Comparison of ENCODE assay signal across 8 cellular contexts in the genomic region with DNA sequence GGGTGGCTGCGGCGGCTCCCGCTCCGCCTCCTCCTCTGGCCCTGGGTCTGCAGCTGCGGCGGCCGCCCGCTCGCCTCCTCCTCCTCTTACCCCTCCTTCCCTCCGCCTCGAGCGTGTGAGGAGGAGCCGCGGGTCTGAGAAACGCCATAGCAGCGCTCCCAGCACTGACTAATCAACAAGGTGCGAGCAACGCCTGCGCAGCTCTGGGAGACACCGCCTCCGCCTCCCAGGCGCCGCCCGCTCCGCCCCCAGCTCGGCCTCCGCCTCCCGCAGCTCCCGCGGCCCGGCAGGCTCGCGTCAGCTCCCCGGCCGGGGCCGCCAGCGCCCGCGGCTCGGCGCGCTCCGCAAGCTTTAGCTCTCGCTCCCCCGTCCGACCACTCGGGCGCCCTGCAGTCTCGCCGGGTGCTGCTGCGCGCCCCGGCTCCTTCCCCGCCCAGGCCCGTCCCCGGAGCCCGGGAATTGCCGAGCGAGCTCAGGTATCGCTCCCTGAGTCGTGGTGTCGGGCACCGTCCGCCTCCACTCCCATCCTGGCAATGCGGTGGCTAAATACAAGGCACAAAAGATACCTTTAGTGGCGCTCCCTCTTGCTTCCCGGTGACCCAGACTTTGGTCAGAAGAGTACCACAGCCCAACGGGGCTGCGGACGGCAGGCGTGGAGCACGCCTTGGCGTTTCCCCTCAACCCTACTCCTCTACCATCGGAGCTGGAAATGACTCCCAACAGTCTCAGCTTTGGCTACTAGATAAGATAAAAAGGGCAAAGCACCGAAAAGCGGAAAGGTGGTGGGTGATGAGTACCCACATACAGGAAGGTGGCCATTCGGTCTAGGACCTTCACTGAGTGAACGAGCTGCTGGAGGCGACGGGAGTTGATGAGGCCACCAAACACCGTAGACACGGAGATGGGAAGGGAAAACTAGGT. TPM values are rescaled to one million over a fixed set of nuclear protein-coding genes. Genes with fewer than 3 reads are reported as not detected.
DNase-seq lines count a peak whose midpoint lies in the region; ATAC-seq and TF ChIP-seq lines count a peak whose summit lies in the region.

A gene (minus strand): TSS at position 170 of the 921 bp plus-strand sequence. CDS start 454 bp downstream, outside the sequence.

- CTCF ChIA-PET in CD4-positive, alpha-beta T cell (lab: Charles Lee) = interaction anchor here (0.7 kb wide), 1 partner anchor 266 kb away, joined by 3 read pairs; no protein-coding TSS in a partner anchor
- CTCF ChIA-PET in activated CD8-positive, alpha-beta T cell treated with anti-CD3 and anti-CD28 coated beads, Interleukin-2, amount 10 ng/mL, durations not matched to agents 7 days and 5 days (lab: Charles Lee) = interaction anchor here (0.7 to 4.3 kb wide), 14 partner anchors 10 to 340 kb away, joined by 3 to 23 read pairs (median 3); no protein-coding TSS in a partner anchor

- ATAC-seq in CD4-positive, alpha-beta T cell (ENCODE audit: poor library complexity) = peak; percentile 91
- ATAC-seq in GM19452 (IDR thresholded peaks at IDR 0.05; ENCODE audit: unreplicated experiment) (peak; percentile 96), HG03575 (IDR thresholded peaks at IDR 0.05; ENCODE audit: extremely low read depth, insufficient number of reproducible peaks, low FRiP score, unreplicated experiment) (peak; percentile 88), lung (ENCODE audit: insufficient read depth, low FRiP score) (peak; percentile 97)
- ATAC-seq in activated CD8-positive, alpha-beta T cell treated with anti-CD3 and anti-CD28 coated beads, Interleukin-2, amount 10 ng/mL, durations not matched to agents 7 days and 5 days = peak; percentile 99

- no peak within 1 kb of the TSS for H3K27ac ChIP-seq in CD4-positive, alpha-beta T cell (ENCODE audit: low read depth, low read length)
- peak within 1 kb of the TSS; percentile 67 for H3K27ac ChIP-seq in ectodermal cell (ENCODE audit: insufficient read depth, low read depth, low read length, poor library complexity, severe bottlenecking)
- H3K27ac ChIP-seq in lung (ENCODE audit: low read depth in 1 of 2, low read length in 1 of 2) = peak within 1 kb of the TSS; percentile 74 to 75

- H3K4me3 ChIP-seq in ectodermal cell (ENCODE audit: insufficient read depth, low read depth, low read length) (peak within 1 kb of the TSS; percentile 79), lung (peak within 1 kb of the TSS; percentile 59)

- no peak within 1 kb of the TSS for H3K27ac Mint-ChIP-seq in CD4-positive, alpha-beta T cell
- H3K27ac Mint-ChIP-seq in activated CD8-positive, alpha-beta T cell treated with anti-CD3 and anti-CD28 coated beads, Interleukin-2, amount 10 ng/mL, durations not matched to agents 7 days and 5 days = no peak within 1 kb of the TSS

- no peaks in the 10 kb centered on the region for H3K9me3 ChIP-seq in CD4-positive, alpha-beta T cell (ENCODE audit: control insufficient read depth, low read length)
- H3K9me3 ChIP-seq in ectodermal cell (ENCODE audit: control insufficient read depth, low read length) (no peaks in the 10 kb centered on the region), lung (ENCODE audit: control insufficient read depth in 2 of 2, insufficient read depth in 1 of 2, low read length in 1 of 2) (no peaks in the 10 kb centered on the region)

- intact Hi-C loops in CD4-positive, alpha-beta T cell (cut with DNase I, micrococcal nuclease) = loop anchor here (2.0 to 10.0 kb wide), 3 partner anchors 60 to 316 kb away; no protein-coding TSS in a partner anchor

- no peak for TF ChIP-seq CTCF in CD4-positive, alpha-beta T cell (IDR thresholded peaks at IDR 0.05)
- TF ChIP-seq CTCF in lung (IDR thresholded peaks at IDR 0.05; ENCODE audit: control extremely low read depth, extremely low read depth) = no peak

- peaks cover 26% of the 10 kb centered on the region for H3K4me1 Mint-ChIP-seq in CD4-positive, alpha-beta T cell (ENCODE audit: low read depth)
- peaks cover 11% of the 10 kb centered on the region for H3K4me1 Mint-ChIP-seq in activated CD8-positive, alpha-beta T cell treated with anti-CD3 and anti-CD28 coated beads, Interleukin-2, amount 10 ng/mL, durations not matched to agents 7 days and 5 days (ENCODE audit: low read depth)

- H3K4me3 Mint-ChIP-seq in CD4-positive, alpha-beta T cell = peak within 1 kb of the TSS; percentile 88
- H3K4me3 Mint-ChIP-seq in activated CD8-positive, alpha-beta T cell treated with anti-CD3 and anti-CD28 coated beads, Interleukin-2, amount 10 ng/mL, durations not matched to agents 7 days and 5 days = peak within 1 kb of the TSS; percentile 72

- POLR2A ChIA-PET in CD4-positive, alpha-beta T cell (lab: Charles Lee) = interaction anchor here (0.5 to 1.5 kb wide), 5 partner anchors 21 to 451 kb away, joined by 3 to 7 read pairs (median 3); no protein-coding TSS in a partner anchor
- POLR2A ChIA-PET in activated CD8-positive, alpha-beta T cell treated with anti-CD3 and anti-CD28 coated beads, Interleukin-2, amount 10 ng/mL, durations not matched to agents 7 days and 5 days (lab: Charles Lee) = no interaction called here

- H3K27me3 ChIP-seq in CD4-positive, alpha-beta T cell (ENCODE audit: control insufficient read depth, insufficient read depth, low read length) = peaks cover 42% of the 10 kb centered on the region
- peaks cover 20% of the 10 kb centered on the region for H3K27me3 ChIP-seq in ectodermal cell (ENCODE audit: control insufficient read depth, insufficient read depth, low read length, poor library complexity, severe bottlenecking)
- no peaks in the 10 kb centered on the region for H3K27me3 ChIP-seq in lung (ENCODE audit: control insufficient read depth, insufficient read depth)

- H3K27me3 Mint-ChIP-seq in CD4-positive, alpha-beta T cell = peaks cover 37% of the 10 kb centered on the region
- peaks cover 57% of the 10 kb centered on the region for H3K27me3 Mint-ChIP-seq in activated CD8-positive, alpha-beta T cell treated with anti-CD3 and anti-CD28 coated beads, Interleukin-2, amount 10 ng/mL, durations not matched to agents 7 days and 5 days (ENCODE audit: low read depth)

- 0% methylated on average over 82 of the region's 82 CpGs for WGBS in ectodermal cell, 2 experiments
- 1% methylated on average over 46 to 82 of the region's 82 CpGs for WGBS in lung, 2 donors

- no peaks in the 10 kb centered on the region for H3K36me3 ChIP-seq in ectodermal cell (ENCODE audit: control insufficient read depth, insufficient read depth, low read length)
- H3K36me3 ChIP-seq in lung (ENCODE audit: control insufficient read depth in 2 of 2, insufficient read depth in 2 of 2, low read length in 2 of 2) = no peaks in the 10 kb centered on the region

- no peaks in the 10 kb centered on the region for H3K36me3 Mint-ChIP-seq in CD4-positive, alpha-beta T cell (ENCODE audit: low read depth)
- H3K36me3 Mint-ChIP-seq in activated CD8-positive, alpha-beta T cell treated with anti-CD3 and anti-CD28 coated beads, Interleukin-2, amount 10 ng/mL, durations not matched to agents 7 days and 5 days (ENCODE audit: low read depth) = no peaks in the 10 kb centered on the region

- H3K9me3 Mint-ChIP-seq in CD4-positive, alpha-beta T cell = no peaks in the 10 kb centered on the region
- H3K9me3 Mint-ChIP-seq in activated CD8-positive, alpha-beta T cell treated with anti-CD3 and anti-CD28 coated beads, Interleukin-2, amount 10 ng/mL, durations not matched to agents 7 days and 5 days (ENCODE audit: insufficient read depth) = no peaks in the 10 kb centered on the region

- H3K4me1 ChIP-seq in ectodermal cell (ENCODE audit: control insufficient read depth, insufficient read depth, low read length) = peaks cover 5% of the 10 kb centered on the region
- peaks cover 0 to 2% of the 10 kb centered on the region in 2 donors for H3K4me1 ChIP-seq in lung (ENCODE audit: control insufficient read depth in 2 of 2, insufficient read depth in 2 of 2, low read length in 2 of 2)

- DNase-seq in CD4-positive, alpha-beta T cell = peak; percentile 60 to 85 (median 72)
- peak; percentile 98 for DNase-seq in NCI-H82 (lab: John Stamatoyannopoulos, UW)
- peak; percentile 88 for DNase-seq in activated CD8-positive, alpha-beta T cell treated with anti-CD3 and anti-CD28 coated beads, Interleukin-2, amount 10 ng/mL, durations not matched to agents 7 days and 5 days
- DNase-seq in lung (ENCODE audit: low spot score) = peak; percentile 92
- peak; percentile 55 to 74 (median 61) for DNase-seq in stimulated activated CD4-positive, alpha-beta T cell treated with anti-CD3 and anti-CD28 coated beads, TNF-alpha, amount 100 ng/mL, for 4 hours (ENCODE audit: low read depth in 3 of 3)

RNA-seq across cellular contexts. Expression of the gene that starts here (rescaled TPM):
- under 1 TPM; 0.14 to 0.34 TPM for total RNA-seq in CD4-positive, alpha-beta T cell
- not detected for total RNA-seq in activated CD8-positive, alpha-beta T cell treated with anti-CD3 and anti-CD28 coated beads, Interleukin-2, amount 10 ng/mL, durations not matched to agents 7 days and 5 days
- polyA plus RNA-seq in ectodermal cell (2013, experiment 1 of 4) = 9.1 TPM
- polyA plus RNA-seq in ectodermal cell (2013, experiment 2 of 4) = 9.1 TPM
- polyA plus RNA-seq in ectodermal cell (2013, experiment 3 of 4) = 6.1 TPM
- 6.5 TPM for polyA plus RNA-seq in ectodermal cell (2013, experiment 4 of 4)
- 10 to 100 TPM; 12.6 to 13.7 TPM for total RNA-seq in lung
- polyA plus RNA-seq in lung = 1 to 10 TPM; 3.0 to 4.4 TPM

Comparison
In these comparisons a context has a peak if more than half of its experiments do, and no peak if none do; other contexts are left out.
1. RNA of the gene that starts here (total RNA-seq): 12.6 to 13.7 TPM in lung; 0.14 to 0.34 TPM in CD4-positive, alpha-beta T cell and not detected in activated CD8-positive, alpha-beta T cell treated with anti-CD3 and anti-CD28 coated beads, Interleukin-2, amount 10 ng/mL, durations not matched to agents 7 days and 5 days; every median in the first group is over 10 times any median in the second.
2. Peak in DNase-seq and ATAC-seq in CD4-positive, alpha-beta T cell; RNA of the gene not detected or under 1 TPM.
3. Peak in DNase-seq and ATAC-seq in activated CD8-positive, alpha-beta T cell treated with anti-CD3 and anti-CD28 coated beads, Interleukin-2, amount 10 ng/mL, durations not matched to agents 7 days and 5 days; RNA of the gene not detected or under 1 TPM.
4. Peak in every context shown above with its lines, with median percentiles within 50 percentile points of each other: ATAC-seq and DNase-seq.